16 cellular contexts compared by ENCODE assay signal in the genomic region with DNA sequence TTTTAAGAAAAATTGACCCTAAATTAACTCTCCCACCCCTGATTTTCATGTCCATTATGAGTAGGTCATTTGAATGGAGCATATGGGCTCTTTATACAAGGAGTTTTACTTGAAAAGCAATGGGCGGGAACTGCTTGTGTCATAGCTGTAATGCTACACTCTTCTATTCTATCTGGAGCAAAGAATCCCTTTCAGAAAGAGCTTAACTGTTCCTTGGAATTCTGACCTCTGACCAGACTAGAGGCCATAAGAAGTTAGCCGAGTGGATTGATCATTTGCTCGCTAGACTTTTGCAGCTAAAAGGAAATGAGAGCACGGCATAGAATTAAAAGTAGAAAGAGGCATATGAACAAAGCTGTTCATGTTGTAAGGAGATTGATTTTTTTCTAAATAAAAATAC.
DNase-seq lines count a peak whose midpoint lies in the region; FAIRE-seq and TF ChIP-seq lines count a peak whose summit lies in the region.
"Had no signal": no experiment of that assay in that cellular context is flagged by ENCODE, and none has a peak within 500 bp of the region (broad histone marks: within the 10 kb centered on the region; RNA-seq: fewer than 3 reads in every experiment).

No MANE protein-coding gene starts in this region.

- peaks cover 45% of the 10 kb centered on the region for H3K36me3 Mint-ChIP-seq in neural progenitor cell

- in situ Hi-C loops in ACHN (cut with HindIII; ENCODE audit: low pct_ligation_motif_present, low pct_unique_long_range_greater_than_20kb, low sequenced_read_pairs) = no loop called here

- FAIRE-seq in kidney (lab: Jason Lieb, UNC) = peak; percentile 89
- FAIRE-seq: HepG2 had no signal

- H3K27ac Mint-ChIP-seq in neural progenitor cell = peak overlapping the region; percentile 83
- H3K27ac Mint-ChIP-seq: H9 had no signal

- no peaks in the 10 kb centered on the region for H3K36me3 ChIP-seq in kidney (ENCODE audit: control insufficient read depth in 1 of 2, insufficient read depth in 2 of 2, low read length in 2 of 2)
- H3K36me3 ChIP-seq in neural progenitor cell = no peaks in the 10 kb centered on the region

- H3K4me3 ChIP-seq in kidney (ENCODE audit: low read length in 2 of 2) (no peak overlapping the region), neural progenitor cell (no peak overlapping the region)
- H3K4me3 ChIP-seq: BLaER1 treated with 17β-estradiol and CSF1 and Interleukin-3, amounts not matched to agents 10 nM and 100 nM had no signal

- intact Hi-C loops in kidney (cut with DNase I) = no loop called here

- H3K9me3 Mint-ChIP-seq in neural progenitor cell = peaks cover 8% of the 10 kb centered on the region
- H3K9me3 Mint-ChIP-seq: CD4-positive, CD25-positive, alpha-beta regulatory T cell had no signal

- H3F3A ChIP-seq in neural progenitor cell (ENCODE audit: low read depth) = no peaks in the 10 kb centered on the region

- H3K27ac ChIP-seq in kidney (ENCODE audit: low read depth in 2 of 2, low read length in 2 of 2) (peak overlapping the region; percentile 17 to 51), neural progenitor cell (peak overlapping the region; percentile 55)
- H3K27ac ChIP-seq: 22Rv1; BLaER1 treated with 17β-estradiol and CSF1 and Interleukin-3, amounts not matched to agents 10 nM and 100 nM had no signal

- H3K27me3 Mint-ChIP-seq in neural progenitor cell (ENCODE audit: insufficient read depth, low read depth) = no peaks in the 10 kb centered on the region
- H3K27me3 Mint-ChIP-seq: CD4-positive, CD25-positive, alpha-beta regulatory T cell had no signal

- no peaks in the 10 kb centered on the region for H3K27me3 ChIP-seq in neural progenitor cell
- H3K27me3 ChIP-seq: BLaER1 treated with 17β-estradiol and CSF1 and Interleukin-3, amounts not matched to agents 10 nM and 100 nM had no signal

- peak; percentile 16 for DNase-seq in ACHN
- DNase-seq in amniotic epithelial cell (ENCODE audit: low read depth) = peak; percentile 28
- DNase-seq in kidney = no peak
- peak; percentile 83 for DNase-seq in neural progenitor cell (ENCODE audit: low spot score)
- no peak for DNase-seq in HK-2 (ENCODE audit: unreplicated experiment)
- no peak for DNase-seq in NCI-H510A treated with DMSO at 0.1 percent for 48 hours (lab: John Stamatoyannopoulos, UW)
- DNase-seq in HUDEP-2 (lab: John Stamatoyannopoulos, UW; ENCODE audit: unreplicated experiment in 76 of 76) = no peak
- no peak for DNase-seq in islet precursor cell
- DNase-seq: Calu3; CD4-positive, CD25-positive, alpha-beta regulatory T cell; DMS 273 treated with DMSO at 0.1 percent for 48 hours; GOT3; H9 had no signal

- H3K9ac ChIP-seq in kidney (ENCODE audit: low read length in 2 of 2) (peak overlapping the region in 1 of 2 donors; percentile 19), neural progenitor cell (no peak overlapping the region)
- H3K9ac ChIP-seq: BLaER1 treated with 17β-estradiol and CSF1 and Interleukin-3, amounts not matched to agents 10 nM and 100 nM had no signal

- H3K4me3 Mint-ChIP-seq in neural progenitor cell = peak overlapping the region; percentile 23
- H3K4me3 Mint-ChIP-seq: CD4-positive, CD25-positive, alpha-beta regulatory T cell; H9 had no signal

- H2AFZ ChIP-seq in neural progenitor cell (replicated peaks) = no peak overlapping the region

- peak overlapping the region; percentile 35 for H3K4me2 ChIP-seq in neural progenitor cell
- H3K4me2 ChIP-seq: BLaER1 treated with 17β-estradiol and CSF1 and Interleukin-3, amounts not matched to agents 10 nM and 100 nM had no signal

- H3K79me2 ChIP-seq in neural progenitor cell (ENCODE audit: low read depth) = no peaks in the 10 kb centered on the region

- H3K4me1 ChIP-seq in kidney (ENCODE audit: control insufficient read depth in 1 of 2, insufficient read depth in 1 of 2, low read depth in 1 of 2, low read length in 2 of 2) = peaks cover 0 to 3% of the 10 kb centered on the region in 2 donors
- peaks cover 7% of the 10 kb centered on the region for H3K4me1 ChIP-seq in neural progenitor cell
- H3K4me1 ChIP-seq: BLaER1 treated with 17β-estradiol and CSF1 and Interleukin-3, amounts not matched to agents 10 nM and 100 nM had no signal

- TF ChIP-seq CTCF in kidney (IDR thresholded peaks at IDR 0.05; ENCODE audit: borderline replicate concordance, extremely low read depth, insufficient read depth) = no peak
- TF ChIP-seq CTCF in neural progenitor cell (IDR thresholded peaks at IDR 0.05) = no peak

- H3K9me3 ChIP-seq in kidney (ENCODE audit: control insufficient read depth in 1 of 2, low read length in 2 of 2) = no peaks in the 10 kb centered on the region
- H3K9me3 ChIP-seq in neural progenitor cell (ENCODE audit: low read depth) = no peaks in the 10 kb centered on the region
- H3K9me3 ChIP-seq: BLaER1 treated with 17β-estradiol and CSF1 and Interleukin-3, amounts not matched to agents 10 nM and 100 nM had no signal

- peaks cover 22% of the 10 kb centered on the region for H3K4me1 Mint-ChIP-seq in neural progenitor cell

- H4K20me1 ChIP-seq in neural progenitor cell (ENCODE audit: low read depth) = no peaks in the 10 kb centered on the region

Comparison
In these comparisons a context has a peak if more than half of its experiments do, and no peak if none do; other contexts are left out.
1. DNase-seq: peak in ACHN (single experiment), amniotic epithelial cell (single experiment) and neural progenitor cell (single experiment); none in kidney (single experiment), HK-2 (single experiment), NCI-H510A treated with DMSO at 0.1 percent for 48 hours (single experiment), HUDEP-2 (0 of 76) and islet precursor cell (single experiment).